8 cellular contexts compared by ENCODE assay signal in the genomic region with DNA sequence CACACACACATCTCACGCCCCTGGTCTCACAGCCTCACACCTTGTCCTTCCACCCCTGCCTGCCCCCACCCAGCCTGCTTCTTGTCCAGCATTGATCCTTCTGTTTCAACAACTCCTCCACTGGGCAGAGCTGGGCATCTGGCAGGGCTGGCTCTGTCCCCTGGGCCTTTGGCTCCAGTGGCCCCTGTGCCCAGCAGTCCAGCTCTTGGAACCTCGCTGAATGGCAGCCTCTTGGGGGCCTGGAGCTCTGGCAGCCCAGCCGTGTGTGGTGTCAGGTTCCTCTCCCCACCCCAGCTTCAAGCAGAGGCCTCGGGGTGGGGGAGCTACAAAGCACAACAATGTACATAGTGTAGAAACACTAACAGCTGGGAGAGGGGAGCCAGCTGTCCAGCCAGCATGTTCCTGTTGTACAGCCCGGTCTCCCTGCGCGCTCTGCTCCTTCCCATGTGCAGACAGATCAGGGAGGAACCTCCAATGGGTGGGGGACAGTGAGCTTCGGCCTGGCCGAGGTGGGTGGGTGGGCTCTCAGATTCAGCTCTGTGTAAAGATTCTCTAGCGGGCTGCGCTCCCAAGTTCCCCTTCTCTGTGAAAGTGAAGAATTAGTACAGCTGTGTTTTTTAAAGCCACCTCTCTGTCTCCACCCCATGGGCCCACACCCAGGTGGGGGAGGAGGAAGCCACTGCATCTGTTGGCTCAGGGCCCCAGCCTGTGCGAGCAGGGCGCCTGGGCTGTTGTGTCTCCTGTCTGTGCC. TPM values are rescaled to one million over a fixed set of nuclear protein-coding genes. Genes with fewer than 3 reads are reported as not detected.
DNase-seq lines count a peak whose midpoint lies in the region; ATAC-seq, FAIRE-seq and TF ChIP-seq lines count a peak whose summit lies in the region.

No MANE protein-coding gene starts in this region.

- no peaks in the 10 kb centered on the region for H3K9me3 Mint-ChIP-seq in T-cell

- no peak overlapping the region for H3K27ac ChIP-seq in osteoblast (ENCODE audit: low read depth, low read length)

- DNase-seq in DMS 273 (lab: John Stamatoyannopoulos, UW; ENCODE audit: unreplicated experiment) (peak; percentile 99), T-cell (peak in 27 of 34 experiments; percentile 17 to 58 (median 30)), fibroblast of gingiva (ENCODE audit: low read depth) (peak; percentile 52), osteoblast (ENCODE audit: insufficient read length, low spot score, missing footprints) (peak; percentile 50), AG08396 (ENCODE audit: low spot score) (no peak), EL (no peak), H54 (ENCODE audit: insufficient read length, low spot score) (no peak)

- H3K4me3 Mint-ChIP-seq in T-cell = peak overlapping the region in 1 of 3 donors; percentile 49

- H3K9me3 ChIP-seq in osteoblast (ENCODE audit: low read depth, low read length) = no peaks in the 10 kb centered on the region

- H3K36me3 Mint-ChIP-seq in T-cell = peaks cover 25% of the 10 kb centered on the region

- FAIRE-seq in H54 (lab: Jason Lieb, UNC) = no peak

- H3K27ac Mint-ChIP-seq in T-cell = peak overlapping the region; percentile 69 to 90

- H2AFZ ChIP-seq in osteoblast (ENCODE audit: low read length) = no peak overlapping the region

- peaks cover 40 to 48% (median 46%) of the 10 kb centered on the region in 3 donors for H3K4me1 Mint-ChIP-seq in T-cell

- peaks cover 40% of the 10 kb centered on the region for H3K36me3 ChIP-seq in osteoblast (ENCODE audit: insufficient read depth, low read length)

- POLR2A ChIA-PET in T-cell (lab: Charles Lee) = interaction anchor here (0.6 to 0.8 kb wide), 3 partner anchors 23 to 38 kb away, joined by 3 to 9 read pairs (median 3); no protein-coding TSS in a partner anchor

- H3K27me3 ChIP-seq in osteoblast (ENCODE audit: insufficient read depth, low read length) = no peaks in the 10 kb centered on the region

- no peak overlapping the region for H3K4me3 ChIP-seq in osteoblast (ENCODE audit: insufficient read depth, low read length)

- ATAC-seq in HG02588 (IDR thresholded peaks at IDR 0.05; ENCODE audit: unreplicated experiment) = peak; percentile 67
- peak; percentile 66 to 87 (median 82) for ATAC-seq in T-cell (replicated peaks in 1 of 4)

- H3K27me3 Mint-ChIP-seq in T-cell = no peaks in the 10 kb centered on the region

- H4K20me1 ChIP-seq in osteoblast (ENCODE audit: insufficient read depth, low read length) = no peaks in the 10 kb centered on the region

- CTCF ChIA-PET in T-cell (lab: Charles Lee) = interaction anchor here (0.5 to 0.9 kb wide), 5 partner anchors 35 to 679 kb away, joined by 3 to 7 read pairs (median 5); no protein-coding TSS in a partner anchor

- TF ChIP-seq POLR2A in H54 (IDR thresholded peaks at IDR 0.05; ENCODE audit: low read depth, low read length) = no peak

- H3K79me2 ChIP-seq in osteoblast (ENCODE audit: insufficient read depth, low read length) = no peaks in the 10 kb centered on the region

- peaks cover 11% of the 10 kb centered on the region for H3K4me1 ChIP-seq in osteoblast (ENCODE audit: insufficient read depth, low read length)

- TF ChIP-seq CTCF in osteoblast (IDR thresholded peaks at IDR 0.05; ENCODE audit: extremely low read depth, low read depth, low read length) = no peak

- no peak overlapping the region for H3K4me2 ChIP-seq in osteoblast (ENCODE audit: insufficient read depth, low read length)

RNA-seq across cellular contexts. Expression of gene ZMIZ2, which starts 19.4 kb away (rescaled TPM):
- 100 to 1,000 TPM; 112 to 172 (median 145) TPM for total RNA-seq in T-cell
- total RNA-seq in osteoblast = 18.8 and 19.4 TPM in 2 replicates

RNA-seq across cellular contexts. Expression of gene PPIA, which starts 28.4 kb away (rescaled TPM):
- total RNA-seq in T-cell = 100 to 1,000 TPM; 673 to 863 (median 774) TPM
- total RNA-seq in osteoblast = 1,505 and 1,612 TPM in 2 replicates

Comparison
In these comparisons a context has a peak if more than half of its experiments do, and no peak if none do; other contexts are left out.
1. DNase-seq: peak in DMS 273 (single experiment), T-cell (27 of 34), fibroblast of gingiva (single experiment) and osteoblast (single experiment); none in AG08396 (single experiment), EL (single experiment) and H54 (single experiment).